Comparison of ENCODE assay signal across 1 cellular context in the genomic region with DNA sequence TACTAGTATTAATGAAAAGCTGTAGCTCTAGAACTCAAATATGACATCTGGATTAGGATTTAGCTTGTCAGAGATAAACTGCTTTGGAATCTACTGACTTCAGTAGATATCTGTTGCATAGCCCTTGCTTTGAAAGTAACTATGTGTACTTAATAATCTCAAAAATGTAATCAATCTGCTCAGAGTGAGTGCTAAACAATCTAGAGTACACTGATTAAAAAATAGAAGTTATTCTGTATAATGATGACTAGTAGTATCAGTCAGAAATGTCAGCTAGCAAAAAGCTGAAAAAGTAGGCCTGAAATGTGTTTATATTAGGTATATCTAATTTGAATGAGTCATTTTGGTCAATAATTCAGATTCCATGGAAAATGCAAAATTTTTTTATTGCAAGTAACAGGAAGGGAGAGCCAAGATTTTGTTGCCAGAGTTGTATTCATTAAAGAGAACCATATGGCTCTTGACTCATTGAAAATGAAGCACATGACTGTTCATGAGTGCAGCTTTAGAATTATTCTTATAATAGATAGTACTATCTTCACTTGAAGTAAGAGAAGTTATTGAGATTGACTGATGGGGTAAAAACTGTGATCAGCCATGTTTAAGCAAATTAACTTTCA.
TF ChIP-seq lines count a peak whose summit lies in the region.

No MANE protein-coding gene starts in this region.

TF ChIP-seq in SK-N-SH, 30 proteins besides CTCF, POLR2A, EP300 and RAD21 (continued from another document):
- TF ChIP-seq, protein P1, sequence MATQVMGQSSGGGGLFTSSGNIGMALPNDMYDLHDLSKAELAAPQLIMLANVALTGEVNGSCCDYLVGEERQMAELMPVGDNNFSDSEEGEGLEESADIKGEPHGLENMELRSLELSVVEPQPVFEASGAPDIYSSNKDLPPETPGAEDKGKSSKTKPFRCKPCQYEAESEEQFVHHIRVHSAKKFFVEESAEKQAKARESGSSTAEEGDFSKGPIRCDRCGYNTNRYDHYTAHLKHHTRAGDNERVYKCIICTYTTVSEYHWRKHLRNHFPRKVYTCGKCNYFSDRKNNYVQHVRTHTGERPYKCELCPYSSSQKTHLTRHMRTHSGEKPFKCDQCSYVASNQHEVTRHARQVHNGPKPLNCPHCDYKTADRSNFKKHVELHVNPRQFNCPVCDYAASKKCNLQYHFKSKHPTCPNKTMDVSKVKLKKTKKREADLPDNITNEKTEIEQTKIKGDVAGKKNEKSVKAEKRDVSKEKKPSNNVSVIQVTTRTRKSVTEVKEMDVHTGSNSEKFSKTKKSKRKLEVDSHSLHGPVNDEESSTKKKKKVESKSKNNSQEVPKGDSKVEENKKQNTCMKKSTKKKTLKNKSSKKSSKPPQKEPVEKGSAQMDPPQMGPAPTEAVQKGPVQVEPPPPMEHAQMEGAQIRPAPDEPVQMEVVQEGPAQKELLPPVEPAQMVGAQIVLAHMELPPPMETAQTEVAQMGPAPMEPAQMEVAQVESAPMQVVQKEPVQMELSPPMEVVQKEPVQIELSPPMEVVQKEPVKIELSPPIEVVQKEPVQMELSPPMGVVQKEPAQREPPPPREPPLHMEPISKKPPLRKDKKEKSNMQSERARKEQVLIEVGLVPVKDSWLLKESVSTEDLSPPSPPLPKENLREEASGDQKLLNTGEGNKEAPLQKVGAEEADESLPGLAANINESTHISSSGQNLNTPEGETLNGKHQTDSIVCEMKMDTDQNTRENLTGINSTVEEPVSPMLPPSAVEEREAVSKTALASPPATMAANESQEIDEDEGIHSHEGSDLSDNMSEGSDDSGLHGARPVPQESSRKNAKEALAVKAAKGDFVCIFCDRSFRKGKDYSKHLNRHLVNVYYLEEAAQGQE (IDR thresholded peaks at IDR 0.05; ENCODE audit: low read depth, low read length): no peak
- TF ChIP-seq SIN3A (IDR thresholded peaks at IDR 0.05; ENCODE audit: borderline replicate concordance, low read depth, low read length) (no peak), GATA2 (CRISPR knock-in tag; IDR thresholded peaks at IDR 0.05) (no peak), TEAD4 (IDR thresholded peaks at IDR 0.05; ENCODE audit: borderline replicate concordance, insufficient read depth) (0 out of 2 replicates have a peak, but pooled peaks have one; percentile 38), YY1 (IDR thresholded peaks at IDR 0.05; ENCODE audit: low read depth) (no peak; the same call in 1 of the 2 replicates), MEF2A (IDR thresholded peaks at IDR 0.05; ENCODE audit: borderline replicate concordance, low read depth) (no peak; the same call in 1 of the 2 replicates), FOXM1 (IDR thresholded peaks at IDR 0.05; ENCODE audit: low read depth) (0 out of 2 replicates have a peak, but pooled peaks have one; percentile 23)
- TF ChIP-seq, protein P2, sequence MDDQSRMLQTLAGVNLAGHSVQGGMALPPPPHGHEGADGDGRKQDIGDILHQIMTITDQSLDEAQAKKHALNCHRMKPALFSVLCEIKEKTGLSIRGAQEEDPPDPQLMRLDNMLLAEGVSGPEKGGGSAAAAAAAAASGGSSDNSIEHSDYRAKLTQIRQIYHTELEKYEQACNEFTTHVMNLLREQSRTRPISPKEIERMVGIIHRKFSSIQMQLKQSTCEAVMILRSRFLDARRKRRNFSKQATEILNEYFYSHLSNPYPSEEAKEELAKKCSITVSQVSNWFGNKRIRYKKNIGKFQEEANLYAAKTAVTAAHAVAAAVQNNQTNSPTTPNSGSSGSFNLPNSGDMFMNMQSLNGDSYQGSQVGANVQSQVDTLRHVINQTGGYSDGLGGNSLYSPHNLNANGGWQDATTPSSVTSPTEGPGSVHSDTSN (IDR thresholded peaks at IDR 0.05): peak; percentile 56
